ENCODE assay signal across 20 cellular contexts in genomic region chr13:30656178-30656577, GRCh38. TPM values are rescaled to one million over a fixed set of nuclear protein-coding genes. Genes with fewer than 3 reads are reported as not detected.
A peak's percentile ranks its signal among the peaks of the same experiment; 100 is the strongest.
DNase-seq lines count a peak whose midpoint lies in the region; ATAC-seq and TF ChIP-seq lines count a peak whose summit lies in the region.
"Had no signal": no experiment of that assay in that cellular context is flagged by ENCODE, and none has a peak within 500 bp of the region (broad histone marks: within the 10 kb centered on the region; RNA-seq: fewer than 3 reads in every experiment).

No MANE protein-coding gene starts in this region.

- TF ChIP-seq CTCF in KMS-11 (conservative IDR thresholded peaks at IDR 0.05; ENCODE audit: low read depth, low read length) = no peak

- no peak overlapping the region for H3K9ac ChIP-seq in KMS-11
- H3K9ac ChIP-seq: BLaER1 treated with 17β-estradiol and CSF1 and Interleukin-3, amounts not matched to agents 10 nM and 100 nM had no signal

- no peak for DNase-seq in activated naive CD8-positive, alpha-beta T cell treated with anti-CD3 and anti-CD28 coated beads for 36 hours
- no peak for DNase-seq in dermis blood vessel endothelial cell
- DNase-seq in immature natural killer cell = no peak
- DNase-seq: 8988T; CD8-positive, alpha-beta memory T cell; COR-L47; DMS 273 treated with DMSO at 0.1 percent for 48 hours; DMS53; DND-41; EL; HCEC 1CT; KG1 had no signal

- H3K4me2 ChIP-seq in KMS-11 = peak overlapping the region; percentile 38
- H3K4me2 ChIP-seq: BLaER1 treated with 17β-estradiol and CSF1 and Interleukin-3, amounts not matched to agents 10 nM and 100 nM; GM23338 had no signal

- ATAC-seq in GM21423 (IDR thresholded peaks at IDR 0.05; ENCODE audit: unreplicated experiment) (peak; percentile 61), GM19395 (IDR thresholded peaks at IDR 0.05; ENCODE audit: unreplicated experiment) (no peak)
- ATAC-seq: GM12878, GM23338, HepG2 had no signal

- H3K27me3 ChIP-seq in KMS-11 (ENCODE audit: insufficient read depth, low read depth) = no peaks in the 10 kb centered on the region
- H3K27me3 ChIP-seq: BLaER1 treated with 17β-estradiol and CSF1 and Interleukin-3, amounts not matched to agents 10 nM and 100 nM had no signal

- H3K4me3 ChIP-seq in KMS-11 (IDR thresholded peaks at IDR 0.05; ENCODE audit: insufficient read depth, low read depth, low read length) = no peak overlapping the region
- H3K4me3 ChIP-seq: BLaER1 treated with 17β-estradiol and CSF1 and Interleukin-3, amounts not matched to agents 10 nM and 100 nM; GM12878; GM23338 had no signal

- no peak overlapping the region for H3K4me3 Mint-ChIP-seq in activated naive CD8-positive, alpha-beta T cell
- no peak overlapping the region for H3K4me3 Mint-ChIP-seq in activated naive CD8-positive, alpha-beta T cell treated with anti-CD3 and anti-CD28 coated beads for 36 hours
- no peak overlapping the region for H3K4me3 Mint-ChIP-seq in immature natural killer cell
- H3K4me3 Mint-ChIP-seq: CD8-positive, alpha-beta memory T cell; GM23338 had no signal

- H3K9me3 Mint-ChIP-seq in activated naive CD8-positive, alpha-beta T cell (ENCODE audit: low read depth) = no peaks in the 10 kb centered on the region
- H3K9me3 Mint-ChIP-seq in activated naive CD8-positive, alpha-beta T cell treated with anti-CD3 and anti-CD28 coated beads for 36 hours = no peaks in the 10 kb centered on the region
- no peaks in the 10 kb centered on the region for H3K9me3 Mint-ChIP-seq in immature natural killer cell
- H3K9me3 Mint-ChIP-seq: CD8-positive, alpha-beta memory T cell; GM23338 had no signal

- no peak overlapping the region; the same call in 1 of the 2 replicates for H3K27ac ChIP-seq in KMS-11
- H3K27ac ChIP-seq: BLaER1 treated with 17β-estradiol and CSF1 and Interleukin-3, amounts not matched to agents 10 nM and 100 nM had no signal

- peaks cover 79% of the 10 kb centered on the region for H3K4me1 ChIP-seq in KMS-11 (ENCODE audit: low read depth, poor library complexity, severe bottlenecking)

- H2AFZ ChIP-seq in KMS-11 (ENCODE audit: low read depth) = no peak overlapping the region
- H2AFZ ChIP-seq: GM23338 had no signal

- H3K79me2 ChIP-seq in KMS-11 (ENCODE audit: insufficient read depth, low read depth) = peaks cover 10% of the 10 kb centered on the region; the same call in 1 of the 2 replicates

- no peaks in the 10 kb centered on the region for H3K27me3 Mint-ChIP-seq in activated naive CD8-positive, alpha-beta T cell
- H3K27me3 Mint-ChIP-seq in activated naive CD8-positive, alpha-beta T cell treated with anti-CD3 and anti-CD28 coated beads for 36 hours = no peaks in the 10 kb centered on the region
- H3K27me3 Mint-ChIP-seq in immature natural killer cell (ENCODE audit: low read depth in 3 of 3) = peaks cover 0 to 1% (median 0%) of the 10 kb centered on the region in 3 donors
- H3K27me3 Mint-ChIP-seq: CD8-positive, alpha-beta memory T cell had no signal

- H3K36me3 Mint-ChIP-seq in activated naive CD8-positive, alpha-beta T cell = peaks cover 26% of the 10 kb centered on the region
- H3K36me3 Mint-ChIP-seq in activated naive CD8-positive, alpha-beta T cell treated with anti-CD3 and anti-CD28 coated beads for 36 hours = peaks cover 38% of the 10 kb centered on the region
- H3K36me3 Mint-ChIP-seq in immature natural killer cell = peaks cover 20 to 53% (median 25%) of the 10 kb centered on the region in 3 donors

- peak overlapping the region; percentile 5 for H3K27ac Mint-ChIP-seq in activated naive CD8-positive, alpha-beta T cell
- no peak overlapping the region for H3K27ac Mint-ChIP-seq in activated naive CD8-positive, alpha-beta T cell treated with anti-CD3 and anti-CD28 coated beads for 36 hours
- H3K27ac Mint-ChIP-seq in immature natural killer cell = peak overlapping the region in 1 of 6 donors; percentile 36
- H3K27ac Mint-ChIP-seq: GM23338 had no signal

- peaks cover 31% of the 10 kb centered on the region for H3K4me1 Mint-ChIP-seq in activated naive CD8-positive, alpha-beta T cell (ENCODE audit: low read depth)
- peaks cover 29% of the 10 kb centered on the region for H3K4me1 Mint-ChIP-seq in activated naive CD8-positive, alpha-beta T cell treated with anti-CD3 and anti-CD28 coated beads for 36 hours
- peaks cover 9 to 41% of the 10 kb centered on the region in 2 donors for H3K4me1 Mint-ChIP-seq in immature natural killer cell

- H4K20me1 ChIP-seq in KMS-11 (ENCODE audit: insufficient read depth) = no peaks in the 10 kb centered on the region

- H3K36me3 ChIP-seq in KMS-11 (ENCODE audit: insufficient read depth) = no peaks in the 10 kb centered on the region

RNA-seq across cellular contexts. Expression of gene USPL1, which starts 38.5 kb away (rescaled TPM):
- 10 to 100 TPM; 13.6 to 15.3 TPM for total RNA-seq in activated naive CD8-positive, alpha-beta T cell treated with anti-CD3 and anti-CD28 coated beads for 36 hours
- 20.0 and 26.4 TPM in 2 replicates for total RNA-seq in dermis blood vessel endothelial cell
- 10 to 100 TPM in 2 of 3 donors, 1 to 10 TPM in 1; 9.5 to 13.2 (median 12.3) TPM for polyA plus RNA-seq in immature natural killer cell
